In the genomic region with DNA sequence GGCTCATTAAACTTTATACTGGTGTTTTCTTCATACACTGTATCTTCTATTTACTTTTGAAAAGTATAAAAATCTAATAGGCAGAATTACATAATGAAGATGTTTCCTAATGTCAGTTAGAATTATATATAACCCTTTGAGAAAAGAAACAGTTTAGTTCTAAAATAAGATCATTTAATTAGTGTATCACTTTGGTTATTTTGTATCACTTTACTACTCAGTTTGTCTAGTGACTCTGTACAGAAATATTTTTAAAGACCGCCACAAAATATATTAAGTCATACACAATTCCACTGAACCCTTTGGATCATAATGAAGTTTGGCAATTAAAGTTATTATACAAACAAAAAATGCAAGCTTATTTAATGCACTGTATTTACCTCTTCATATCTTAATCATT, we compare ENCODE assay signal across 22 cellular contexts.
"Had no signal": no experiment of that assay in that cellular context is flagged by ENCODE, and none has a peak within 500 bp of the region (broad histone marks: within the 10 kb centered on the region; RNA-seq: fewer than 3 reads in every experiment).

No MANE protein-coding gene starts in this region.

- H3K36me3 Mint-ChIP-seq: immature natural killer cell had no signal

- DNase-seq: activated CD4-positive, alpha-beta memory T cell treated with anti-CD3 and anti-CD28 coated beads for 36 hours; activated CD4-positive, alpha-beta T cell treated with anti-CD3 and anti-CD28 coated beads for 36 hours; activated naive CD4-positive, alpha-beta T cell treated with Interleukin-2 at 50 U/mL for 16 hours; activated naive CD8-positive, alpha-beta T cell treated with anti-CD3 and anti-CD28 coated beads, Interleukin-2, amount 10 ng/mL, durations not matched to agents 7 days and 5 days; activated T-cell treated with anti-CD3 and anti-CD28 coated beads, Interleukin-2, amount 50 U/mL, for 1 hour; amygdala; dermis blood vessel endothelial cell; foreskin melanocyte; immature natural killer cell; mucosa of descending colon; naive B cell; right cardiac atrium; stimulated activated CD4-positive, alpha-beta T cell treated with anti-CD3 and anti-CD28 coated beads, Interleukin-15, amount 100 ng/mL, for 24 hours; stimulated activated CD4-positive, alpha-beta T cell treated with anti-CD3 and anti-CD28 coated beads, Interleukin-2, amount 100 ng/mL, for 48 hours; stomach had no signal

- H3K27me3 Mint-ChIP-seq: activated CD4-positive, alpha-beta memory T cell treated with anti-CD3 and anti-CD28 coated beads for 36 hours; activated CD4-positive, alpha-beta T cell treated with anti-CD3 and anti-CD28 coated beads for 36 hours; activated naive CD8-positive, alpha-beta T cell treated with anti-CD3 and anti-CD28 coated beads, Interleukin-2, amount 10 ng/mL, durations not matched to agents 7 days and 5 days; naive B cell; type B pancreatic cell had no signal

- H3K9me3 Mint-ChIP-seq: activated CD4-positive, alpha-beta memory T cell treated with anti-CD3 and anti-CD28 coated beads for 36 hours; activated naive CD8-positive, alpha-beta T cell treated with anti-CD3 and anti-CD28 coated beads, Interleukin-2, amount 10 ng/mL, durations not matched to agents 7 days and 5 days; activated T-helper 2 cell treated with anti-CD3 and anti-CD28 coated beads, Interferon-gamma antibody, Interleukin-2, Interleukin-4, amounts not matched to agents 10 μg/mL and 5 μg/mL and 100 μg/mL, durations not matched to agents 14 hours and 24 hours and 36 hours; immature natural killer cell; naive B cell; neural crest cell; T-helper 1 cell treated with Interleukin-12 subunit alpha and Interleukin-12 subunit beta and Interleukin-4 antibody, amounts not matched to agents 30 μg/mL and 1 μg/mL, for 36 hours; type B pancreatic cell had no signal

- ATAC-seq: activated CD4-positive, alpha-beta T cell treated with anti-CD3 and anti-CD28 coated beads for 36 hours; mucosa of descending colon; right cardiac atrium had no signal

- H3K27ac Mint-ChIP-seq: activated CD4-positive, alpha-beta memory T cell treated with anti-CD3 and anti-CD28 coated beads for 36 hours; activated naive CD8-positive, alpha-beta T cell treated with anti-CD3 and anti-CD28 coated beads, Interleukin-2, amount 10 ng/mL, durations not matched to agents 7 days and 5 days; activated T-helper 2 cell treated with anti-CD3 and anti-CD28 coated beads, Interferon-gamma antibody, Interleukin-2, Interleukin-4, amounts not matched to agents 10 μg/mL and 5 μg/mL and 100 μg/mL, durations not matched to agents 14 hours and 24 hours and 36 hours; T-helper 1 cell treated with Interleukin-12 subunit alpha and Interleukin-12 subunit beta and Interleukin-4 antibody, amounts not matched to agents 30 μg/mL and 1 μg/mL, for 36 hours had no signal

- H3K4me3 Mint-ChIP-seq: activated CD4-positive, alpha-beta memory T cell treated with anti-CD3 and anti-CD28 coated beads for 36 hours; activated CD4-positive, alpha-beta T cell treated with anti-CD3 and anti-CD28 coated beads for 36 hours; activated naive CD8-positive, alpha-beta T cell treated with anti-CD3 and anti-CD28 coated beads, Interleukin-2, amount 10 ng/mL, durations not matched to agents 7 days and 5 days; immature natural killer cell; naive B cell; neural crest cell; T-helper 1 cell treated with Interleukin-12 subunit alpha and Interleukin-12 subunit beta and Interleukin-4 antibody, amounts not matched to agents 30 μg/mL and 1 μg/mL, for 36 hours; type B pancreatic cell had no signal

- H3K9me3 ChIP-seq: mucosa of descending colon, prostate gland, stomach had no signal

- H3K27me3 ChIP-seq: cardiac muscle cell, stomach had no signal

- H3K4me3 ChIP-seq: cardiac muscle cell, mucosa of descending colon, prostate gland, skin epidermis, stomach had no signal

- H3K36me3 ChIP-seq: cardiac muscle cell, prostate gland, stomach had no signal

- H3K27ac ChIP-seq: cardiac muscle cell, prostate gland, skin epidermis had no signal

- H3K4me1 ChIP-seq: prostate gland had no signal
